In genomic region chr10:98269435-98269912, GRCh38 we compare ENCODE assay signal across 8 cellular contexts. TPM values are rescaled to one million over a fixed set of nuclear protein-coding genes. Genes with fewer than 3 reads are reported as not detected.
DNase-seq lines count a peak whose midpoint lies in the region; ATAC-seq, FAIRE-seq and TF ChIP-seq lines count a peak whose summit lies in the region.

No MANE protein-coding gene starts in this region.

- TF ChIP-seq CTCF in bronchial epithelial cell (IDR thresholded peaks at IDR 0.05; ENCODE audit: insufficient read depth, low read length, severe bottlenecking): no peak

- peak overlapping the region in 1 of 2 donors; percentile 6 for H3K27ac Mint-ChIP-seq in stimulated activated naive CD8-positive, alpha-beta T cell treated with anti-CD3 and anti-CD28 coated beads, Interleukin-15, amount 100 ng/mL, for 72 hours

- H3K4me3 Mint-ChIP-seq in stimulated activated naive CD8-positive, alpha-beta T cell treated with anti-CD3 and anti-CD28 coated beads, Interleukin-15, amount 100 ng/mL, for 72 hours: no peak overlapping the region

- ATAC-seq in left lobe of liver (peak; percentile 45), GM19324 (IDR thresholded peaks at IDR 0.05; ENCODE audit: low FRiP score, unreplicated experiment) (no peak)
- no peak for ATAC-seq in stimulated activated naive CD8-positive, alpha-beta T cell treated with anti-CD3 and anti-CD28 coated beads, Interleukin-15, amount 100 ng/mL, for 72 hours

- no peak for FAIRE-seq in bronchial epithelial cell (lab: Jason Lieb, UNC)

- H3K27me3 ChIP-seq in bronchial epithelial cell (ENCODE audit: control insufficient read depth, insufficient read depth, low read length): no peaks in the 10 kb centered on the region

- H3K4me1 Mint-ChIP-seq in stimulated activated naive CD8-positive, alpha-beta T cell treated with anti-CD3 and anti-CD28 coated beads, Interleukin-15, amount 100 ng/mL, for 72 hours: peaks cover 4% of the 10 kb centered on the region

- no peaks in the 10 kb centered on the region for H3K9me3 Mint-ChIP-seq in stimulated activated naive CD8-positive, alpha-beta T cell treated with anti-CD3 and anti-CD28 coated beads, Interleukin-15, amount 100 ng/mL, for 72 hours

- H3K27me3 Mint-ChIP-seq in stimulated activated naive CD8-positive, alpha-beta T cell treated with anti-CD3 and anti-CD28 coated beads, Interleukin-15, amount 100 ng/mL, for 72 hours: peaks cover 63% of the 10 kb centered on the region

- H3K4me3 ChIP-seq in bronchial epithelial cell (ENCODE audit: low read depth, low read length): no peak overlapping the region

- H3K36me3 ChIP-seq in bronchial epithelial cell (ENCODE audit: control insufficient read depth, insufficient read depth, low read length): no peaks in the 10 kb centered on the region

- peak; percentile 39 for DNase-seq in NCI-H2029 (lab: John Stamatoyannopoulos, UW)
- DNase-seq in NCI-H2029 treated with DMSO at 0.1 percent for 48 hours (lab: John Stamatoyannopoulos, UW): no peak
- peak; percentile 59 for DNase-seq in bronchial epithelial cell (ENCODE audit: low read depth)
- DNase-seq in left lobe of liver (ENCODE audit: low spot score): no peak
- DNase-seq in ureter (ENCODE audit: low spot score): peak; percentile 84
- no peak for DNase-seq in NCI-H748 treated with DMSO at 0.1 percent for 48 hours (lab: John Stamatoyannopoulos, UW)
- no peak for DNase-seq in stimulated activated naive CD8-positive, alpha-beta T cell treated with anti-CD3 and anti-CD28 coated beads, Interleukin-15, amount 100 ng/mL, for 72 hours

RNA-seq across cellular contexts. Expression of gene LOXL4, which starts 1.5 kb away (rescaled TPM):
- total RNA-seq in bronchial epithelial cell (0.13 and 0.26 TPM in 2 replicates), left lobe of liver (0.55 TPM), ureter (3.0 TPM)

Comparison
In these comparisons a context has a peak if more than half of its experiments do, and no peak if none do; other contexts are left out.
1. DNase-seq: peak in NCI-H2029 (single experiment), bronchial epithelial cell (single experiment) and ureter (single experiment); none in NCI-H2029 treated with DMSO at 0.1 percent for 48 hours (single experiment), left lobe of liver (single experiment), NCI-H748 treated with DMSO at 0.1 percent for 48 hours (single experiment) and stimulated activated naive CD8-positive, alpha-beta T cell treated with anti-CD3 and anti-CD28 coated beads, Interleukin-15, amount 100 ng/mL, for 72 hours (0 of 2).